20 cellular contexts compared by ENCODE assay signal in the genomic region with DNA sequence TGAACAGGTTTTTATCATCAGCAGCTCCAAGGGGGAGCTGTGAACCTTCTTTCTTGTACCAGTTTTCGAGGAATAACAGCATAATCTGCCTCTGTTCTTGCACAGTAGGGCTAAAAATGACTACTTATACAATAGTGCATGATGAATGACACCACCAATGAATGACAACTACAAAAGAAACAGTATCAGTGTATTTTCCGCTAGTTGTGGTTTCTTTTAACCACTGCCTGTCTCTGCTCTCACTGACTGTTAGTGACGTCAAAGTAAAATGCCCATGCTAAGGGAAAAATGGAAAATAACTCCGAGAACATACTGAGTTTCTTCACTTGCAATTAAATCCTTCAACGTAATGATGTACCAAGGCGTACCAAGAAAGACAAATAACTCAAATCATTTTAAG.
"Had no signal": no experiment of that assay in that cellular context is flagged by ENCODE, and none has a peak within 500 bp of the region (broad histone marks: within the 10 kb centered on the region; RNA-seq: fewer than 3 reads in every experiment).

No MANE protein-coding gene starts in this region.

- H3K9me3 ChIP-seq: neutrophil had no signal

- H3K4me3 Mint-ChIP-seq: activated naive CD8-positive, alpha-beta T cell; activated T-cell treated with anti-CD3 and anti-CD28 coated beads, Interleukin-2, amount 50 U/mL, for 24 hours; T-cell had no signal

- DNase-seq: activated CD4-positive, alpha-beta T cell treated with anti-CD3 and anti-CD28 coated beads, Interleukin-2, amount 50 U/mL, for 48 hours; activated gamma-delta T cell; activated T-cell treated with anti-CD3 and anti-CD28 coated beads, Interleukin-2, amount 50 U/mL, for 24 hours; anterior cingulate cortex; brain microvascular endothelial cell; central memory CD4-positive, alpha-beta T cell; dorsolateral prefrontal cortex; mesendoderm; naive thymus-derived CD4-positive, alpha-beta T cell; posterior cingulate gyrus; SHP77 treated with DMSO at 0.1 percent for 48 hours; stimulated activated CD8-positive, alpha-beta memory T cell treated with anti-CD3 and anti-CD28 coated beads, Interleukin-4, amount 100 ng/mL, for 48 hours; stimulated activated naive CD4-positive, alpha-beta T cell treated with Interleukin-2 at 50 U/mL for 16 hours; T-cell; T1000; trophoblast cell had no signal

- H3K27ac Mint-ChIP-seq: activated naive CD8-positive, alpha-beta T cell; activated T-cell treated with anti-CD3 and anti-CD28 coated beads, Interleukin-2, amount 50 U/mL, for 24 hours; naive thymus-derived CD4-positive, alpha-beta T cell; T-cell had no signal

- H3K27me3 ChIP-seq: brain microvascular endothelial cell, neutrophil had no signal

- H3K4me3 ChIP-seq: dorsolateral prefrontal cortex had no signal

- ATAC-seq: activated CD4-positive, CD25-positive, alpha-beta regulatory T cell treated with anti-CD3 and anti-CD28 coated beads, Interleukin-2, amount 50 U/mL, for 24 hours; naive thymus-derived CD4-positive, alpha-beta T cell; SK-N-SH treated with all-trans-retinoic acid at 6 μM for 48 hours; T-cell had no signal

- H3K36me3 ChIP-seq: brain microvascular endothelial cell, neutrophil had no signal

- H3K36me3 Mint-ChIP-seq: activated naive CD8-positive, alpha-beta T cell; naive thymus-derived CD4-positive, alpha-beta T cell; T-cell had no signal

- H3K4me1 Mint-ChIP-seq: T-cell had no signal

- H3K27ac ChIP-seq: brain microvascular endothelial cell, dorsolateral prefrontal cortex, neutrophil had no signal

- H3K9me3 Mint-ChIP-seq: activated T-cell treated with anti-CD3 and anti-CD28 coated beads, Interleukin-2, amount 50 U/mL, for 24 hours; T-cell had no signal
